ENCODE assay signal across 1 cellular context in the genomic region with DNA sequence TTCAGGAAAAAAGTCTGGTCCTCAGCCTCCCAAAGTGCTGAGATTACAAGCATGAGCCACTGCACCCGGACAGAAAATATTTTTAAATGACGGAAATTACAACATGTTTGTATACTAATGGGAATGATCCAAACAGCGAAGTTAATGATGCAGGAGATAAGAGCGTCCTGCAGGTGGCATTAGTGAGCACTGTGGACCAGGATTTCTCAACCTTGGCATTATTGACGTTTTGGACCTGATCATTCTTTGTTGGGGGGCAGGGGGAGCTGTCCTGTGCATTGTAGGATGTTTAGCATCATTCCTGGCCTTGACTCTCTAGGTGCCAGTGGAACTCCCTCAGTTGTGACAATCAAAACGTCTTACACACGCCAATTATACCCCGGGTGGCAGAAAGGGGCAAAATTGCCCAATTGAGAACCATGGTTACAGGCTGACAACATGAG.
A peak's percentile ranks its signal among the peaks of the same experiment; 100 is the strongest.
TF ChIP-seq lines count a peak whose summit lies in the region.

No MANE protein-coding gene starts in this region.

TF ChIP-seq in HepG2, 621 proteins besides CTCF, POLR2A, EP300 and RAD21 (continued from another document and continues in another):
- TF ChIP-seq, protein P1, sequence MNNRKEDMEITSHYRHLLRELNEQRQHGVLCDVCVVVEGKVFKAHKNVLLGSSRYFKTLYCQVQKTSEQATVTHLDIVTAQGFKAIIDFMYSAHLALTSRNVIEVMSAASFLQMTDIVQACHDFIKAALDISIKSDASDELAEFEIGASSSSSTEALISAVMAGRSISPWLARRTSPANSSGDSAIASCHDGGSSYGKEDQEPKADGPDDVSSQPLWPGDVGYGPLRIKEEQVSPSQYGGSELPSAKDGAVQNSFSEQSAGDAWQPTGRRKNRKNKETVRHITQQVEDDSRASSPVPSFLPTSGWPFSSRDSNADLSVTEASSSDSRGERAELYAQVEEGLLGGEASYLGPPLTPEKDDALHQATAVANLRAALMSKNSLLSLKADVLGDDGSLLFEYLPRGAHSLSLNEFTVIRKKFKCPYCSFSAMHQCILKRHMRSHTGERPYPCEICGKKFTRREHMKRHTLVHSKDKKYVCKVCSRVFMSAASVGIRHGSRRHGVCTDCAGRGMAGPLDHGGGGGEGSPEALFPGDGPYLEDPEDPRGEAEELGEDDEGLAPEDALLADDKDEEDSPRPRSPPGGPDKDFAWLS (CRISPR knock-in tag; IDR thresholded peaks at IDR 0.05; ENCODE audit: borderline replicate concordance) = no peak
- TF ChIP-seq MAZ (IDR thresholded peaks at IDR 0.05; ENCODE audit: borderline replicate concordance, low read depth, low read length) (no peak), MAZ (CRISPR knock-in tag; IDR thresholded peaks at IDR 0.05; ENCODE audit: low read depth) (no peak), ZSCAN12 (CRISPR knock-in tag; IDR thresholded peaks at IDR 0.05) (no peak), MBNL3 (CRISPR knock-in tag; conservative IDR thresholded peaks at IDR 0.05) (no peak), ZNF331 (CRISPR knock-in tag; IDR thresholded peaks at IDR 0.05) (peak; percentile 77; the same call in 1 of the 2 replicates), AGO1 (IDR thresholded peaks at IDR 0.05; ENCODE audit: low read depth, low read length, poor library complexity, severe bottlenecking) (no peak), ZNF296 (CRISPR knock-in tag; conservative IDR thresholded peaks at IDR 0.05) (no peak), PITX1 (CRISPR knock-in tag; IDR thresholded peaks at IDR 0.05) (peak; percentile 60; the same call in 1 of the 2 replicates), EED (CRISPR knock-in tag; IDR thresholded peaks at IDR 0.05) (no peak), DPF2 (CRISPR knock-in tag; IDR thresholded peaks at IDR 0.05; ENCODE audit: borderline replicate concordance, low read depth) (no peak), HMG20A (CRISPR knock-in tag; IDR thresholded peaks at IDR 0.05; ENCODE audit: borderline replicate concordance) (no peak), ZNF230 (CRISPR knock-in tag; IDR thresholded peaks at IDR 0.05) (no peak), ONECUT2 (CRISPR knock-in tag; IDR thresholded peaks at IDR 0.05) (peak; percentile 90), CEBPB (IDR thresholded peaks at IDR 0.05; ENCODE audit: borderline replicate concordance, low read depth, low read length) (peak; percentile 82), ZNF772 (CRISPR knock-in tag; IDR thresholded peaks at IDR 0.05) (no peak; the same call in 1 of the 2 replicates), ZNF614 (CRISPR knock-in tag; IDR thresholded peaks at IDR 0.05; ENCODE audit: borderline replicate concordance) (peak; percentile 35; the same call in 1 of the 2 replicates), ZNF816 (CRISPR knock-in tag; IDR thresholded peaks at IDR 0.05; ENCODE audit: borderline replicate concordance) (no peak), IKZF4 (CRISPR knock-in tag; IDR thresholded peaks at IDR 0.05; ENCODE audit: borderline replicate concordance, low read depth, not compliant biosample characterization) (no peak), SOX5 (CRISPR knock-in tag; IDR thresholded peaks at IDR 0.05; ENCODE audit: borderline replicate concordance) (no peak), ZSCAN20 (CRISPR knock-in tag; IDR thresholded peaks at IDR 0.05; ENCODE audit: borderline replicate concordance) (no peak), ZNF780A (CRISPR knock-in tag; IDR thresholded peaks at IDR 0.05) (no peak), ZEB1 (IDR thresholded peaks at IDR 0.05; ENCODE audit: insufficient replicate concordance, low read depth) (no peak)
- TF ChIP-seq, protein P2, sequence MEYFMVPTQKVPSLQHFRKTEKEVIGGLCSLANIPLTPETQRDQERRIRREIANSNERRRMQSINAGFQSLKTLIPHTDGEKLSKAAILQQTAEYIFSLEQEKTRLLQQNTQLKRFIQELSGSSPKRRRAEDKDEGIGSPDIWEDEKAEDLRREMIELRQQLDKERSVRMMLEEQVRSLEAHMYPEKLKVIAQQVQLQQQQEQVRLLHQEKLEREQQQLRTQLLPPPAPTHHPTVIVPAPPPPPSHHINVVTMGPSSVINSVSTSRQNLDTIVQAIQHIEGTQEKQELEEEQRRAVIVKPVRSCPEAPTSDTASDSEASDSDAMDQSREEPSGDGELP (IDR thresholded peaks at IDR 0.05; ENCODE audit: borderline replicate concordance, low read depth) = no peak
- TF ChIP-seq, protein P3, sequence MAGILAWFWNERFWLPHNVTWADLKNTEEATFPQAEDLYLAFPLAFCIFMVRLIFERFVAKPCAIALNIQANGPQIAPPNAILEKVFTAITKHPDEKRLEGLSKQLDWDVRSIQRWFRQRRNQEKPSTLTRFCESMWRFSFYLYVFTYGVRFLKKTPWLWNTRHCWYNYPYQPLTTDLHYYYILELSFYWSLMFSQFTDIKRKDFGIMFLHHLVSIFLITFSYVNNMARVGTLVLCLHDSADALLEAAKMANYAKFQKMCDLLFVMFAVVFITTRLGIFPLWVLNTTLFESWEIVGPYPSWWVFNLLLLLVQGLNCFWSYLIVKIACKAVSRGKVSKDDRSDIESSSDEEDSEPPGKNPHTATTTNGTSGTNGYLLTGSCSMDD (CRISPR knock-in tag; IDR thresholded peaks at IDR 0.05) = no peak
- TF ChIP-seq, protein P4, sequence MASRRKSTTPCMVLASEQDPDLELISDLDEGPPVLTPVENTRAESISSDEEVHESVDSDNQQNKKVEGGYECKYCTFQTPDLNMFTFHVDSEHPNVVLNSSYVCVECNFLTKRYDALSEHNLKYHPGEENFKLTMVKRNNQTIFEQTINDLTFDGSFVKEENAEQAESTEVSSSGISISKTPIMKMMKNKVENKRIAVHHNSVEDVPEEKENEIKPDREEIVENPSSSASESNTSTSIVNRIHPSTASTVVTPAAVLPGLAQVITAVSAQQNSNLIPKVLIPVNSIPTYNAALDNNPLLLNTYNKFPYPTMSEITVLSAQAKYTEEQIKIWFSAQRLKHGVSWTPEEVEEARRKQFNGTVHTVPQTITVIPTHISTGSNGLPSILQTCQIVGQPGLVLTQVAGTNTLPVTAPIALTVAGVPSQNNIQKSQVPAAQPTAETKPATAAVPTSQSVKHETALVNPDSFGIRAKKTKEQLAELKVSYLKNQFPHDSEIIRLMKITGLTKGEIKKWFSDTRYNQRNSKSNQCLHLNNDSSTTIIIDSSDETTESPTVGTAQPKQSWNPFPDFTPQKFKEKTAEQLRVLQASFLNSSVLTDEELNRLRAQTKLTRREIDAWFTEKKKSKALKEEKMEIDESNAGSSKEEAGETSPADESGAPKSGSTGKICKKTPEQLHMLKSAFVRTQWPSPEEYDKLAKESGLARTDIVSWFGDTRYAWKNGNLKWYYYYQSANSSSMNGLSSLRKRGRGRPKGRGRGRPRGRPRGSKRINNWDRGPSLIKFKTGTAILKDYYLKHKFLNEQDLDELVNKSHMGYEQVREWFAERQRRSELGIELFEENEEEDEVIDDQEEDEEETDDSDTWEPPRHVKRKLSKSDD (CRISPR knock-in tag; IDR thresholded peaks at IDR 0.05; ENCODE audit: low read depth) = 0 out of 2 replicates have a peak, but pooled peaks have one; percentile 41
- TF ChIP-seq, protein P5, sequence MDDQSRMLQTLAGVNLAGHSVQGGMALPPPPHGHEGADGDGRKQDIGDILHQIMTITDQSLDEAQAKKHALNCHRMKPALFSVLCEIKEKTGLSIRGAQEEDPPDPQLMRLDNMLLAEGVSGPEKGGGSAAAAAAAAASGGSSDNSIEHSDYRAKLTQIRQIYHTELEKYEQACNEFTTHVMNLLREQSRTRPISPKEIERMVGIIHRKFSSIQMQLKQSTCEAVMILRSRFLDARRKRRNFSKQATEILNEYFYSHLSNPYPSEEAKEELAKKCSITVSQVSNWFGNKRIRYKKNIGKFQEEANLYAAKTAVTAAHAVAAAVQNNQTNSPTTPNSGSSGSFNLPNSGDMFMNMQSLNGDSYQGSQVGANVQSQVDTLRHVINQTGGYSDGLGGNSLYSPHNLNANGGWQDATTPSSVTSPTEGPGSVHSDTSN (CRISPR knock-in tag; IDR thresholded peaks at IDR 0.05; ENCODE audit: borderline replicate concordance) = no peak
- TF ChIP-seq, protein P6, sequence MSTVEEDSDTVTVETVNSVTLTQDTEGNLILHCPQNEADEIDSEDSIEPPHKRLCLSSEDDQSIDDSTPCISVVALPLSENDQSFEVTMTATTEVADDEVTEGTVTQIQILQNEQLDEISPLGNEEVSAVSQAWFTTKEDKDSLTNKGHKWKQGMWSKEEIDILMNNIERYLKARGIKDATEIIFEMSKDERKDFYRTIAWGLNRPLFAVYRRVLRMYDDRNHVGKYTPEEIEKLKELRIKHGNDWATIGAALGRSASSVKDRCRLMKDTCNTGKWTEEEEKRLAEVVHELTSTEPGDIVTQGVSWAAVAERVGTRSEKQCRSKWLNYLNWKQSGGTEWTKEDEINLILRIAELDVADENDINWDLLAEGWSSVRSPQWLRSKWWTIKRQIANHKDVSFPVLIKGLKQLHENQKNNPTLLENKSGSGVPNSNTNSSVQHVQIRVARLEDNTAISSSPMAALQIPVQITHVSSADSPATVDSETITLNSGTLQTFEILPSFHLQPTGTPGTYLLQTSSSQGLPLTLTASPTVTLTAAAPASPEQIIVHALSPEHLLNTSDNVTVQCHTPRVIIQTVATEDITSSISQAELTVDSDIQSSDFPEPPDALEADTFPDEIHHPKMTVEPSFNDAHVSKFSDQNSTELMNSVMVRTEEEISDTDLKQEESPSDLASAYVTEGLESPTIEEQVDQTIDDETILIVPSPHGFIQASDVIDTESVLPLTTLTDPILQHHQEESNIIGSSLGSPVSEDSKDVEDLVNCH (CRISPR knock-in tag; IDR thresholded peaks at IDR 0.05) = no peak
- TF ChIP-seq, protein P7, sequence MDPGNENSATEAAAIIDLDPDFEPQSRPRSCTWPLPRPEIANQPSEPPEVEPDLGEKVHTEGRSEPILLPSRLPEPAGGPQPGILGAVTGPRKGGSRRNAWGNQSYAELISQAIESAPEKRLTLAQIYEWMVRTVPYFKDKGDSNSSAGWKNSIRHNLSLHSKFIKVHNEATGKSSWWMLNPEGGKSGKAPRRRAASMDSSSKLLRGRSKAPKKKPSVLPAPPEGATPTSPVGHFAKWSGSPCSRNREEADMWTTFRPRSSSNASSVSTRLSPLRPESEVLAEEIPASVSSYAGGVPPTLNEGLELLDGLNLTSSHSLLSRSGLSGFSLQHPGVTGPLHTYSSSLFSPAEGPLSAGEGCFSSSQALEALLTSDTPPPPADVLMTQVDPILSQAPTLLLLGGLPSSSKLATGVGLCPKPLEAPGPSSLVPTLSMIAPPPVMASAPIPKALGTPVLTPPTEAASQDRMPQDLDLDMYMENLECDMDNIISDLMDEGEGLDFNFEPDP (CRISPR knock-in tag; conservative IDR thresholded peaks at IDR 0.05) = 0 out of 2 replicates have a peak, but pooled peaks have one; percentile 70
- TF ChIP-seq, protein P8, sequence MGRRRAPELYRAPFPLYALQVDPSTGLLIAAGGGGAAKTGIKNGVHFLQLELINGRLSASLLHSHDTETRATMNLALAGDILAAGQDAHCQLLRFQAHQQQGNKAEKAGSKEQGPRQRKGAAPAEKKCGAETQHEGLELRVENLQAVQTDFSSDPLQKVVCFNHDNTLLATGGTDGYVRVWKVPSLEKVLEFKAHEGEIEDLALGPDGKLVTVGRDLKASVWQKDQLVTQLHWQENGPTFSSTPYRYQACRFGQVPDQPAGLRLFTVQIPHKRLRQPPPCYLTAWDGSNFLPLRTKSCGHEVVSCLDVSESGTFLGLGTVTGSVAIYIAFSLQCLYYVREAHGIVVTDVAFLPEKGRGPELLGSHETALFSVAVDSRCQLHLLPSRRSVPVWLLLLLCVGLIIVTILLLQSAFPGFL (CRISPR knock-in tag; IDR thresholded peaks at IDR 0.05) = no peak
- TF ChIP-seq, protein P9, sequence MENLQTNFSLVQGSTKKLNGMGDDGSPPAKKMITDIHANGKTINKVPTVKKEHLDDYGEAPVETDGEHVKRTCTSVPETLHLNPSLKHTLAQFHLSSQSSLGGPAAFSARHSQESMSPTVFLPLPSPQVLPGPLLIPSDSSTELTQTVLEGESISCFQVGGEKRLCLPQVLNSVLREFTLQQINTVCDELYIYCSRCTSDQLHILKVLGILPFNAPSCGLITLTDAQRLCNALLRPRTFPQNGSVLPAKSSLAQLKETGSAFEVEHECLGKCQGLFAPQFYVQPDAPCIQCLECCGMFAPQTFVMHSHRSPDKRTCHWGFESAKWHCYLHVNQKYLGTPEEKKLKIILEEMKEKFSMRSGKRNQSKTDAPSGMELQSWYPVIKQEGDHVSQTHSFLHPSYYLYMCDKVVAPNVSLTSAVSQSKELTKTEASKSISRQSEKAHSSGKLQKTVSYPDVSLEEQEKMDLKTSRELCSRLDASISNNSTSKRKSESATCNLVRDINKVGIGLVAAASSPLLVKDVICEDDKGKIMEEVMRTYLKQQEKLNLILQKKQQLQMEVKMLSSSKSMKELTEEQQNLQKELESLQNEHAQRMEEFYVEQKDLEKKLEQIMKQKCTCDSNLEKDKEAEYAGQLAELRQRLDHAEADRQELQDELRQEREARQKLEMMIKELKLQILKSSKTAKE (CRISPR knock-in tag; IDR thresholded peaks at IDR 0.05; ENCODE audit: borderline replicate concordance) = no peak
- TF ChIP-seq, protein P10, sequence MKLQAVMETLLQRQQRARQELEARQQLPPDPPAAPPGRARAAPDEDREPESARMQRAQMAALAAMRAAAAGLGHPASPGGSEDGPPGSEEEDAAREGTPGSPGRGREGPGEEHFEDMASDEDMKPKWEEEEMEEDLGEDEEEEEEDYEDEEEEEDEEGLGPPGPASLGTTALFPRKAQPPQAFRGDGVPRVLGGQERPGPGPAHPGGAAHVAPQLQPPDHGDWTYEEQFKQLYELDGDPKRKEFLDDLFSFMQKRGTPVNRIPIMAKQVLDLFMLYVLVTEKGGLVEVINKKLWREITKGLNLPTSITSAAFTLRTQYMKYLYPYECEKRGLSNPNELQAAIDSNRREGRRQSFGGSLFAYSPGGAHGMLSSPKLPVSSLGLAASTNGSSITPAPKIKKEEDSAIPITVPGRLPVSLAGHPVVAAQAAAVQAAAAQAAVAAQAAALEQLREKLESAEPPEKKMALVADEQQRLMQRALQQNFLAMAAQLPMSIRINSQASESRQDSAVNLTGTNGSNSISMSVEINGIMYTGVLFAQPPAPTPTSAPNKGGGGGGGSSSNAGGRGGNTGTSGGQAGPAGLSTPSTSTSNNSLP (IDR thresholded peaks at IDR 0.05; ENCODE audit: low read depth, low read length) = peak; percentile 74
- TF ChIP-seq, protein P11, sequence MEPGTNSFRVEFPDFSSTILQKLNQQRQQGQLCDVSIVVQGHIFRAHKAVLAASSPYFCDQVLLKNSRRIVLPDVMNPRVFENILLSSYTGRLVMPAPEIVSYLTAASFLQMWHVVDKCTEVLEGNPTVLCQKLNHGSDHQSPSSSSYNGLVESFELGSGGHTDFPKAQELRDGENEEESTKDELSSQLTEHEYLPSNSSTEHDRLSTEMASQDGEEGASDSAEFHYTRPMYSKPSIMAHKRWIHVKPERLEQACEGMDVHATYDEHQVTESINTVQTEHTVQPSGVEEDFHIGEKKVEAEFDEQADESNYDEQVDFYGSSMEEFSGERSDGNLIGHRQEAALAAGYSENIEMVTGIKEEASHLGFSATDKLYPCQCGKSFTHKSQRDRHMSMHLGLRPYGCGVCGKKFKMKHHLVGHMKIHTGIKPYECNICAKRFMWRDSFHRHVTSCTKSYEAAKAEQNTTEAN (CRISPR knock-in tag; conservative IDR thresholded peaks at IDR 0.05) = no peak
- TF ChIP-seq, protein P12, sequence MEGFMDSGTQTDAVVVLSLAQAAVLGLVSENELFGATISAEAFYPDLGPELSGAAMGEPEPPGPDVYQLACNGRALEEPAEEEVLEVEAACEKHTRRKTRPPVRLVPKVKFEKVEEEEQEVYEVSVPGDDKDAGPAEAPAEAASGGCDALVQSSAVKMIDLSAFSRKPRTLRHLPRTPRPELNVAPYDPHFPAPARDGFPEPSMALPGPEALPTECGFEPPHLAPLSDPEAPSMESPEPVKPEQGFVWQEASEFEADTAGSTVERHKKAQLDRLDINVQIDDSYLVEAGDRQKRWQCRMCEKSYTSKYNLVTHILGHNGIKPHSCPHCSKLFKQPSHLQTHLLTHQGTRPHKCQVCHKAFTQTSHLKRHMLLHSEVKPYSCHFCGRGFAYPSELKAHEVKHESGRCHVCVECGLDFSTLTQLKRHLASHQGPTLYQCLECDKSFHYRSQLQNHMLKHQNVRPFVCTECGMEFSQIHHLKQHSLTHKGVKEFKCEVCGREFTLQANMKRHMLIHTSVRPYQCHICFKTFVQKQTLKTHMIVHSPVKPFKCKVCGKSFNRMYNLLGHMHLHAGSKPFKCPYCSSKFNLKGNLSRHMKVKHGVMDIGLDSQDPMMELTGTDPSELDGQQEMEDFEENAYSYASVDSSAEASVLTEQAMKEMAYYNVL (CRISPR knock-in tag; IDR thresholded peaks at IDR 0.05; ENCODE audit: borderline replicate concordance) = no peak
